8 cellular contexts compared by ENCODE assay signal in the genomic region with DNA sequence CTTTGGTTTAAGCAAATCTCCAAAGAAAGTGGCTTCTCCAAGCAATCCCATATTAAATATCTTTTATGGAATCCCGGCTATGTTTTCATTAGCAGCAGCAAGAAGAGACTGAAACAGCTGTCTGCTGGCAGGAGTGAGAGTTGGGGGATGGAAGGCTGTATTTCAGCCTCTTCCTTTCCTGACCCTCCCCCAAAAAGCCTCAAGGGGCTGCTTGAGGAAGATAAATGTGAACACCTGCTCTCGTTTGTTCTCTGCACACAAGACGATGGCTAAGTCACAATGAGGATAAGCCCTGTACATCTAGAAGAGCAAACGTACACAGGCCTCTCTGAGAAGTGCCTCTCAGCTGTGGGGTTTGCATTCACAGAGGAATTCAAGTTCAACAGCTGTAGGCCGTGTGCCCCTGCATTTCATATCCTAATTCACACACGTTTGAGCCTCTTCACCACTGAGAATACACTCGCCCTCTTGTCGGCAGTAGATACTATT. TPM values are rescaled to one million over a fixed set of nuclear protein-coding genes. Genes with fewer than 3 reads are reported as not detected.
A peak's percentile ranks its signal among the peaks of the same experiment; 100 is the strongest.
DNase-seq lines count a peak whose midpoint lies in the region; ATAC-seq lines count a peak whose summit lies in the region.

No MANE protein-coding gene starts in this region.

- peaks cover 14% of the 10 kb centered on the region for H3K4me1 ChIP-seq in SJCRH30
- H3K4me1 ChIP-seq in GM23248 (ENCODE audit: insufficient read depth): no peaks in the 10 kb centered on the region

- H3K27me3 ChIP-seq in SJCRH30: no peaks in the 10 kb centered on the region
- no peaks in the 10 kb centered on the region; the same call in 1 of the 2 replicates for H3K27me3 ChIP-seq in GM23248 (replicated peaks; ENCODE audit: insufficient read depth)

- no peaks in the 10 kb centered on the region for H3K9me3 ChIP-seq in SJCRH30 (replicated peaks)
- no peaks in the 10 kb centered on the region for H3K9me3 ChIP-seq in GM23248 (ENCODE audit: low read depth)

- H3K36me3 ChIP-seq in SJCRH30 (no peaks in the 10 kb centered on the region), GM23248 (ENCODE audit: low read depth) (no peaks in the 10 kb centered on the region)

- DNase-seq in T-helper 1 cell: no peak
- DNase-seq in SJCRH30: peak; percentile 87 to 93
- no peak for DNase-seq in sciatic nerve (ENCODE audit: low spot score)
- DNase-seq in RPMI8226: no peak
- no peak for DNase-seq in GM23248
- DNase-seq in globus pallidus (ENCODE audit: low spot score): no peak

- ATAC-seq in HG03342 (IDR thresholded peaks at IDR 0.05; ENCODE audit: unreplicated experiment) (peak; percentile 58), sciatic nerve (peak; percentile 48)

- intact Hi-C loops in sciatic nerve (cut with DNase I): no loop called here

- no peaks in the 10 kb centered on the region for H3K27me3 Mint-ChIP-seq in T-helper 1 cell treated with Interleukin-12 subunit alpha and Interleukin-12 subunit beta and Interleukin-4 antibody, amounts not matched to agents 30 μg/mL and 1 μg/mL, for 36 hours (ENCODE audit: low read depth)

- H4K20me1 ChIP-seq in GM23248 (ENCODE audit: insufficient read depth): no peaks in the 10 kb centered on the region

- H3K4me3 ChIP-seq in SJCRH30: peak overlapping the region; percentile 13
- no peak overlapping the region for H3K4me3 ChIP-seq in GM23248

- peak overlapping the region; percentile 81 for H3K27ac Mint-ChIP-seq in T-helper 1 cell treated with Interleukin-12 subunit alpha and Interleukin-12 subunit beta and Interleukin-4 antibody, amounts not matched to agents 30 μg/mL and 1 μg/mL, for 36 hours

- H3K9me3 Mint-ChIP-seq in T-helper 1 cell treated with Interleukin-12 subunit alpha and Interleukin-12 subunit beta and Interleukin-4 antibody, amounts not matched to agents 30 μg/mL and 1 μg/mL, for 36 hours: no peaks in the 10 kb centered on the region

- in situ Hi-C loops in GM23248 (cut with MboI): no loop called here

- H2AFZ ChIP-seq in GM23248: no peak overlapping the region

- H3K4me1 Mint-ChIP-seq in T-helper 1 cell treated with Interleukin-12 subunit alpha and Interleukin-12 subunit beta and Interleukin-4 antibody, amounts not matched to agents 30 μg/mL and 1 μg/mL, for 36 hours (ENCODE audit: low read depth): peaks cover 78% of the 10 kb centered on the region

- no peaks in the 10 kb centered on the region for H3K9me2 ChIP-seq in GM23248 (ENCODE audit: insufficient read depth)

- no peaks in the 10 kb centered on the region for H3F3A ChIP-seq in GM23248 (ENCODE audit: insufficient read depth)

- 88 to 90% methylated on average over 8 of the region's 8 CpGs for WGBS in GM23248 (ENCODE audit: low coverage in 1 of 2, low lambda C conversion rate in 2 of 2, missing lambda C conversion rate in 2 of 2), 2 experiments

- H3K4me2 ChIP-seq in GM23248 (ENCODE audit: unreplicated experiment): no peak overlapping the region

- no peaks in the 10 kb centered on the region for H3K79me2 ChIP-seq in GM23248 (ENCODE audit: insufficient read depth)

- H3K9ac ChIP-seq in GM23248: no peak overlapping the region

- peak overlapping the region; percentile 70 for H3K4me3 Mint-ChIP-seq in T-helper 1 cell treated with Interleukin-12 subunit alpha and Interleukin-12 subunit beta and Interleukin-4 antibody, amounts not matched to agents 30 μg/mL and 1 μg/mL, for 36 hours

- H3K27ac ChIP-seq in SJCRH30 (peak overlapping the region; percentile 84), GM23248 (no peak overlapping the region)

- H3K36me3 Mint-ChIP-seq in T-helper 1 cell treated with Interleukin-12 subunit alpha and Interleukin-12 subunit beta and Interleukin-4 antibody, amounts not matched to agents 30 μg/mL and 1 μg/mL, for 36 hours (ENCODE audit: low read depth): peaks cover 54% of the 10 kb centered on the region

RNA-seq across cellular contexts. Expression of gene RIPOR2, which starts 16.3 kb away (rescaled TPM):
- 3.0 and 3.9 TPM in 2 replicates for total RNA-seq in SJCRH30 (2014; rRNA removed; shearing (Covaris generic))
- total RNA-seq in sciatic nerve: 17.0 TPM
- total RNA-seq in GM23248 (2014; rRNA removed; shearing (Covaris generic)): 2.7 and 3.2 TPM in 2 replicates
- 3.0 and 3.3 TPM in 2 replicates for polyA plus RNA-seq in GM23248 (2016; fragmentation: Nextera tagmentation; extraction: Ambion mirVana)

Comparison
In these comparisons a context has a peak if more than half of its experiments do, and no peak if none do; other contexts are left out.
1. DNase-seq: peak in SJCRH30 (2 of 2); none in T-helper 1 cell (0 of 5), sciatic nerve (single experiment), RPMI8226 (single experiment), GM23248 (single experiment) and globus pallidus (single experiment).